ENCODE assay signal across 22 cellular contexts in genomic region chr3:124213641-124214040, GRCh38.
DNase-seq lines count a peak whose midpoint lies in the region; ATAC-seq and TF ChIP-seq lines count a peak whose summit lies in the region.
"Had no signal": no experiment of that assay in that cellular context is flagged by ENCODE, and none has a peak within 500 bp of the region (broad histone marks: within the 10 kb centered on the region; RNA-seq: fewer than 3 reads in every experiment).

No MANE protein-coding gene starts in this region.

- H3K36me3 Mint-ChIP-seq in stimulated activated effector memory CD8-positive, alpha-beta T cell treated with anti-CD3 and anti-CD28 coated beads, Interleukin-12 subunit alpha, Interleukin-12 subunit beta, amount 100 ng/mL, for 72 hours = no peaks in the 10 kb centered on the region
- H3K36me3 Mint-ChIP-seq: CD14-positive monocyte; CD8-positive, alpha-beta memory T cell had no signal

- H3K4me1 Mint-ChIP-seq in stimulated activated effector memory CD8-positive, alpha-beta T cell treated with anti-CD3 and anti-CD28 coated beads, Interleukin-12 subunit alpha, Interleukin-12 subunit beta, amount 100 ng/mL, for 72 hours = no peaks in the 10 kb centered on the region
- H3K4me1 Mint-ChIP-seq: CD14-positive monocyte; CD8-positive, alpha-beta memory T cell had no signal

- DNase-seq in DMS53 (lab: John Stamatoyannopoulos, UW) (peak; percentile 39), DMS53 treated with DMSO at 0.1 percent for 48 hours (lab: John Stamatoyannopoulos, UW; ENCODE audit: unreplicated experiment) (no peak), NCI-H2171 (lab: John Stamatoyannopoulos, UW) (peak; percentile 22), NCI-H69 (lab: John Stamatoyannopoulos, UW) (peak; percentile 12), psoas muscle (no peak), inferior parietal cortex (ENCODE audit: extremely low spot score) (no peak)
- DNase-seq in activated CD4-positive, alpha-beta T cell treated with anti-CD3 and anti-CD28 coated beads for 48 hours = no peak
- DNase-seq in stimulated activated effector memory CD8-positive, alpha-beta T cell treated with anti-CD3 and anti-CD28 coated beads, Interleukin-12 subunit alpha, Interleukin-12 subunit beta, amount 100 ng/mL, for 72 hours (ENCODE audit: low spot score in 2 of 2) = no peak
- DNase-seq: 8988T; ACHN; AML-193; BE2C; Calu3; CD4-positive, alpha-beta T cell; CD8-positive, alpha-beta memory T cell; DND-41; GOT3; HFFc6 had no signal

- H3K4me3 ChIP-seq in psoas muscle = no peak overlapping the region
- H3K4me3 ChIP-seq: A549; BLaER1 treated with 17β-estradiol and CSF1 and Interleukin-3, amounts not matched to agents 10 nM and 100 nM; HAP-1 had no signal

- H3K27me3 ChIP-seq in psoas muscle (ENCODE audit: insufficient read depth in 3 of 3, low read length in 2 of 3) = no peaks in the 10 kb centered on the region
- H3K27me3 ChIP-seq: BE2C; BLaER1 treated with 17β-estradiol and CSF1 and Interleukin-3, amounts not matched to agents 10 nM and 100 nM had no signal

- no peak overlapping the region for H3K27ac Mint-ChIP-seq in stimulated activated effector memory CD8-positive, alpha-beta T cell treated with anti-CD3 and anti-CD28 coated beads, Interleukin-12 subunit alpha, Interleukin-12 subunit beta, amount 100 ng/mL, for 72 hours
- H3K27ac Mint-ChIP-seq: CD14-positive monocyte; CD4-positive, alpha-beta T cell; CD8-positive, alpha-beta memory T cell; HFFc6 had no signal

- no peak for TF ChIP-seq CTCF in psoas muscle (IDR thresholded peaks at IDR 0.05)

- intact Hi-C loops in psoas muscle (cut with DNase I) = no loop called here

- H3K27ac ChIP-seq in psoas muscle = no peak overlapping the region
- H3K27ac ChIP-seq: A549; BLaER1 treated with 17β-estradiol and CSF1 and Interleukin-3, amounts not matched to agents 10 nM and 100 nM had no signal

- H3K9me3 Mint-ChIP-seq in stimulated activated effector memory CD8-positive, alpha-beta T cell treated with anti-CD3 and anti-CD28 coated beads, Interleukin-12 subunit alpha, Interleukin-12 subunit beta, amount 100 ng/mL, for 72 hours = no peaks in the 10 kb centered on the region
- H3K9me3 Mint-ChIP-seq: CD14-positive monocyte, HFFc6 had no signal

- no peaks in the 10 kb centered on the region for H3K36me3 ChIP-seq in psoas muscle (ENCODE audit: insufficient read depth in 1 of 2, low read depth in 1 of 2)
- H3K36me3 ChIP-seq: BE2C; BLaER1 treated with 17β-estradiol and CSF1 and Interleukin-3, amounts not matched to agents 10 nM and 100 nM; HAP-1 had no signal

- peak in 3 of 4 donors; percentile 56 to 71 (median 63) for ATAC-seq in psoas muscle
- no peak for ATAC-seq in stimulated activated effector memory CD8-positive, alpha-beta T cell treated with anti-CD3 and anti-CD28 coated beads, Interleukin-12 subunit alpha, Interleukin-12 subunit beta, amount 100 ng/mL, for 72 hours
- ATAC-seq: A549 had no signal

- no peaks in the 10 kb centered on the region for H3K4me1 ChIP-seq in psoas muscle
- H3K4me1 ChIP-seq: A549; BE2C; BLaER1 treated with 17β-estradiol and CSF1 and Interleukin-3, amounts not matched to agents 10 nM and 100 nM; HAP-1 had no signal

- no peak overlapping the region for H3K4me3 Mint-ChIP-seq in stimulated activated effector memory CD8-positive, alpha-beta T cell treated with anti-CD3 and anti-CD28 coated beads, Interleukin-12 subunit alpha, Interleukin-12 subunit beta, amount 100 ng/mL, for 72 hours
- H3K4me3 Mint-ChIP-seq: CD14-positive monocyte; CD4-positive, alpha-beta T cell; CD8-positive, alpha-beta memory T cell; HFFc6 had no signal

- H3K9me3 ChIP-seq in psoas muscle = no peaks in the 10 kb centered on the region
- H3K9me3 ChIP-seq: A549; BLaER1 treated with 17β-estradiol and CSF1 and Interleukin-3, amounts not matched to agents 10 nM and 100 nM; HAP-1 had no signal

Comparison
In these comparisons a context has a peak if more than half of its experiments do, and no peak if none do; other contexts are left out.
1. DNase-seq: peak in DMS53 (single experiment), NCI-H2171 (single experiment) and NCI-H69 (single experiment); none in DMS53 treated with DMSO at 0.1 percent for 48 hours (single experiment), psoas muscle (0 of 2), activated CD4-positive, alpha-beta T cell treated with anti-CD3 and anti-CD28 coated beads for 48 hours (single experiment), inferior parietal cortex (single experiment) and stimulated activated effector memory CD8-positive, alpha-beta T cell treated with anti-CD3 and anti-CD28 coated beads, Interleukin-12 subunit alpha, Interleukin-12 subunit beta, amount 100 ng/mL, for 72 hours (0 of 2).